In the genomic region with DNA sequence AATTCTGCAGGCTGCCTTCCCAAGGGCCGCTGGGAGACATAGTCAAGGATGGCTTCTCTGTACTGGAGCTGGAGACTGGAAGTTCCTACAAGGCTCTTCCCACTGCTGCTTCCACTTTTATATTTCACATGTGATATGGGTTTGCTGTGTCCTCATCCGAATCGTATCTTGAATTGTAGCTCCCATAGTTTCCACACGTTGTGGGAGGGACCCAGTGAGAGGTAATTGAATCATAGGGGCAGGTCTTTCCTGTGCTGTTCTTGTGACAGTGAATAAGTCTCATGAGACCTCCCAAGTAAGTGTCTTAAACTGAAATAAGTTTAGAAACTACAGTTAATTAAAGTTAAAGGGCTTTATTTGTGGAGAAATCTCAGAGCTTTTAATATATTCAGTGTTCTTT, we compare ENCODE assay signal across 17 cellular contexts. TPM values are rescaled to one million over a fixed set of nuclear protein-coding genes. Genes with fewer than 3 reads are reported as not detected.
"Had no signal": no experiment of that assay in that cellular context is flagged by ENCODE, and none has a peak within 500 bp of the region (broad histone marks: within the 10 kb centered on the region; RNA-seq: fewer than 3 reads in every experiment).

No MANE protein-coding gene starts in this region.

- DNase-seq: activated CD4-positive, alpha-beta T cell treated with anti-CD3 and anti-CD28 coated beads, Interleukin-2, amount 10 ng/mL, durations not matched to agents 7 days and 5 days; activated CD8-positive, alpha-beta T cell treated with anti-CD3 and anti-CD28 coated beads, Interleukin-2, amount 10 ng/mL, durations not matched to agents 7 days and 5 days; activated naive CD4-positive, alpha-beta T cell treated with anti-CD3 and anti-CD28 coated beads for 36 hours; activated T-cell treated with anti-CD3 and anti-CD28 coated beads, Interleukin-2, amount 50 U/mL, for 24 hours; anterior cingulate cortex; erythroblast; heart right ventricle; immature natural killer cell; naive thymus-derived CD4-positive, alpha-beta T cell; psoas muscle; stimulated activated CD4-positive, alpha-beta T cell treated with anti-CD3 and anti-CD28 coated beads, Interleukin-4, amount 100 ng/mL, for 24 hours; stomach had no signal

- H3K9ac ChIP-seq: neural progenitor cell had no signal

- ATAC-seq: activated CD4-positive, CD25-positive, alpha-beta regulatory T cell treated with anti-CD3 and anti-CD28 coated beads, Interleukin-2, amount 50 U/mL, for 24 hours; activated CD8-positive, alpha-beta T cell treated with anti-CD3 and anti-CD28 coated beads, Interleukin-2, amount 10 ng/mL, durations not matched to agents 7 days and 5 days; naive thymus-derived CD4-positive, alpha-beta T cell; psoas muscle; sciatic nerve; stimulated activated effector memory CD8-positive, alpha-beta T cell treated with anti-CD3 and anti-CD28 coated beads, Interleukin-12 subunit alpha, Interleukin-12 subunit beta, amount 100 ng/mL, for 72 hours had no signal

- H3K4me2 ChIP-seq: neural progenitor cell had no signal

- H3K27me3 ChIP-seq: heart right ventricle, neural progenitor cell had no signal

- H3K4me1 ChIP-seq: neural progenitor cell, psoas muscle had no signal

- H3K27ac ChIP-seq: coronary artery, neural progenitor cell, psoas muscle, stomach had no signal

- H3K4me3 ChIP-seq: coronary artery, heart right ventricle, neural progenitor cell, psoas muscle, stomach had no signal

- H3K9me3 ChIP-seq: stomach had no signal

- H2AFZ ChIP-seq: neural progenitor cell had no signal

- H3K36me3 ChIP-seq: heart right ventricle, neural progenitor cell, stomach had no signal

RNA-seq across cellular contexts. Expression of gene BICC1, which starts 47.0 kb away (rescaled TPM):
- total RNA-seq: activated CD4-positive, alpha-beta T cell treated with anti-CD3 and anti-CD28 coated beads, Interleukin-2, amount 10 ng/mL, durations not matched to agents 7 days and 5 days; activated CD8-positive, alpha-beta T cell treated with anti-CD3 and anti-CD28 coated beads, Interleukin-2, amount 10 ng/mL, durations not matched to agents 7 days and 5 days; activated naive CD4-positive, alpha-beta T cell treated with anti-CD3 and anti-CD28 coated beads for 36 hours had no signal
- polyA plus RNA-seq: naive thymus-derived CD4-positive, alpha-beta T cell had no signal
